In the genomic region with DNA sequence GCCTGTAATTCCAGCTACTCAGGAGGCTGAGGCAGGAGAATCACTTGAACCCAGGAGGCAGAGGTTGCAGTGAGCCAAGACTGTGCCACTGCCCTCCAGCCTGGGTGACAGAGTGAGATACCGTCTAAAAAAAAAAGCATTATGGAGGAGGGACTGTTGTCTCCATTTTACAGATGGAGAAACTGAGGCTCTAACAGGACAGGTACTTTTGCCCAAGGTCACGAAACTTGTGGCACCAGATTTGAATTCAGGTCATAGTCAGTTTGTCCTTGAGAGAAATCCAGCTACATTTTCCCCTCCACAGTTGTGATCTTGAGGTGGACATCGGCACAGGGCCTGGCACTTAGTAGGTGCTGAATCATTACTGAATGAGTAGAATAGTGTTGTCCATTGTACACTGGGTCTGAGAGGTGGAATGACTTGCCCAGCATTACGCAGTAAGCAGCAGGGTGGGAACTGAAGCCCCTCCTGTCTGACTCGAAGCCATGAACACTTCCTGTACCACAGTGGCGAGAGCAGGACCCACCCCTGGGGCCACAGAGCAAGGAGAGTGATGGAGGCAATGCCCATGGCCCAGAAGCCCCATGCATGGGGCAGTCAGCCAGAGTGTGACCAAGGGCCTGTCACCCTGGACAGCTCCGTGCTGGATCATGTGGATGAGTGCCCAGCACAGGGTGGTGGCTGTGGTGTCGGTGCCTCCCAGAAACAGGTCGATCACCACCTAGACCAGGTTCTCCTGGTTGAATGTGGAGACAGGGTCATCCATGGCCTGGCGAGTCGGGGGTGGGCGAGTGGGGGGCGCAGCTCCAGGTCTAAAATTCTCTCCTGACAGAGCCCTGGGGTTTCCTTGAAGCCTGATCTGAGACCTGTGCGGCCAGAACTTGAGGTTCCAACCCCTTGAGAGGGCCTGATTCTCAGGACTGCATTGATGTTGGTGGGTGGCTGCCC, we compare ENCODE assay signal across 14 cellular contexts. TPM values are rescaled to one million over a fixed set of nuclear protein-coding genes. Genes with fewer than 3 reads are reported as not detected.
DNase-seq lines count a peak whose midpoint lies in the region; ATAC-seq and TF ChIP-seq lines count a peak whose summit lies in the region.
"Had no signal": no experiment of that assay in that cellular context is flagged by ENCODE, and none has a peak within 500 bp of the region (broad histone marks: within the 10 kb centered on the region; RNA-seq: fewer than 3 reads in every experiment).

No MANE protein-coding gene starts in this region.

- no peak overlapping the region for H3K4me2 ChIP-seq in SK-N-SH
- H3K4me2 ChIP-seq: BLaER1 treated with 17β-estradiol and CSF1 and Interleukin-3, amounts not matched to agents 10 nM and 100 nM had no signal

- no peak for TF ChIP-seq RAD21 in SK-N-SH (IDR thresholded peaks at IDR 0.05; ENCODE audit: low read length)

- no peaks in the 10 kb centered on the region for H3K36me3 Mint-ChIP-seq in MCF 10A (ENCODE audit: insufficient read depth, unreplicated experiment)

- H3K4me3 Mint-ChIP-seq in MCF 10A (ENCODE audit: unreplicated experiment), result no peak overlapping the region
- H3K4me3 Mint-ChIP-seq: HFFc6 had no signal

- intact Hi-C loops in MCF 10A (cut with micrococcal nuclease) (loop anchor here (1.0 kb wide), 2 partner anchors 112 to 344 kb away; a partner anchor contains a TSS), thyroid gland (cut with DNase I) (no loop called here)

- no peaks in the 10 kb centered on the region for H3K9me3 ChIP-seq in SK-N-SH
- H3K9me3 ChIP-seq in thyroid gland, result no peaks in the 10 kb centered on the region

- H3K27me3 ChIP-seq in SK-N-SH (ENCODE audit: insufficient read depth), result no peaks in the 10 kb centered on the region; the same call in 1 of the 2 replicates
- H3K27me3 ChIP-seq in thyroid gland, result no peaks in the 10 kb centered on the region
- H3K27me3 ChIP-seq: BLaER1 treated with 17β-estradiol and CSF1 and Interleukin-3, amounts not matched to agents 10 nM and 100 nM had no signal

- CTCF ChIA-PET in MCF 10A (lab: Yijun Ruan, JAX), result interaction anchor here (0.6 to 1.8 kb wide), 10 partner anchors 9 to 442 kb away, joined by 3 to 8 read pairs (median 3); a partner anchor contains a TSS
- CTCF ChIA-PET in SK-N-SH (lab: Yijun Ruan, JAX), result interaction anchor here (0.6 to 2.4 kb wide), 17 partner anchors 9 to 452 kb away, joined by 3 to 10 read pairs (median 4); a partner anchor contains a TSS

- H3K9me2 ChIP-seq in SK-N-SH, result no peaks in the 10 kb centered on the region

- no peaks in the 10 kb centered on the region for H3K9me3 Mint-ChIP-seq in MCF 10A (ENCODE audit: unreplicated experiment)
- H3K9me3 Mint-ChIP-seq: HFFc6 had no signal

- ATAC-seq in left lobe of liver (peak; percentile 67), GM19023 (IDR thresholded peaks at IDR 0.05; ENCODE audit: unreplicated experiment) (no peak)

- H3K9ac ChIP-seq in SK-N-SH, result no peak overlapping the region
- H3K9ac ChIP-seq: BLaER1 treated with 17β-estradiol and CSF1 and Interleukin-3, amounts not matched to agents 10 nM and 100 nM had no signal

- no peak overlapping the region for H3K4me3 ChIP-seq in SK-N-SH (ENCODE audit: low read depth in 2 of 2, low read length in 1 of 2)
- no peak overlapping the region for H3K4me3 ChIP-seq in thyroid gland (replicated peaks in 1 of 3)
- H3K4me3 ChIP-seq: BLaER1 treated with 17β-estradiol and CSF1 and Interleukin-3, amounts not matched to agents 10 nM and 100 nM; GM12878 had no signal

- peak; percentile 65 to 81 for DNase-seq in T47D (ENCODE audit: low read depth in 1 of 2, low spot score in 1 of 2)
- no peak for DNase-seq in MCF 10A (ENCODE audit: unreplicated experiment)
- DNase-seq in SK-N-SH, result no peak
- DNase-seq in left lobe of liver (ENCODE audit: low spot score), result no peak
- DNase-seq in thyroid gland, result peak; percentile 8 to 10
- no peak for DNase-seq in AG08396 (ENCODE audit: low spot score)
- no peak for DNase-seq in substantia nigra (lab: John Stamatoyannopoulos, UW)
- DNase-seq: HFFc6, NCI-H2029 treated with DMSO at 0.1 percent for 48 hours, SIG-M5 had no signal

- H3K27me3 Mint-ChIP-seq in MCF 10A (ENCODE audit: insufficient read depth, unreplicated experiment), result no peaks in the 10 kb centered on the region

- TF ChIP-seq EP300 in SK-N-SH (IDR thresholded peaks at IDR 0.05; ENCODE audit: borderline replicate concordance in 1 of 2, low read depth in 1 of 2, low read length in 1 of 2), result no peak

- no peaks in the 10 kb centered on the region for H3K4me1 Mint-ChIP-seq in MCF 10A (ENCODE audit: insufficient read depth, unreplicated experiment)

- in situ Hi-C loops in T47D (cut with HindIII; ENCODE audit: low pct_unique_long_range_greater_than_20kb, low sequenced_read_pairs), result no loop called here

- no TSS peak for BruUV-seq in MCF 10A (replicated peaks; lab: Mats Ljungman, UMichigan)

- no peaks in the 10 kb centered on the region for H3K36me3 ChIP-seq in SK-N-SH (replicated peaks in 1 of 2; ENCODE audit: control insufficient read depth in 1 of 2, insufficient read depth in 2 of 2, low read length in 1 of 2)
- no peaks in the 10 kb centered on the region for H3K36me3 ChIP-seq in thyroid gland
- H3K36me3 ChIP-seq: BLaER1 treated with 17β-estradiol and CSF1 and Interleukin-3, amounts not matched to agents 10 nM and 100 nM had no signal

- H4K20me1 ChIP-seq in SK-N-SH (ENCODE audit: insufficient read depth), result no peaks in the 10 kb centered on the region
- H4K20me1 ChIP-seq: BLaER1 treated with 17β-estradiol and CSF1 and Interleukin-3, amounts not matched to agents 10 nM and 100 nM had no signal

- H3K79me2 ChIP-seq in SK-N-SH (ENCODE audit: insufficient read depth), result no peaks in the 10 kb centered on the region

- H3K4me1 ChIP-seq in SK-N-SH (ENCODE audit: control insufficient read depth in 1 of 2, insufficient read depth in 2 of 2, low read depth in 1 of 2, low read length in 1 of 2) (peaks cover 0 to 6% of the 10 kb centered on the region in 2 experiments; a peak in 1 of 4 replicates), thyroid gland (no peaks in the 10 kb centered on the region)
- H3K4me1 ChIP-seq: BLaER1 treated with 17β-estradiol and CSF1 and Interleukin-3, amounts not matched to agents 10 nM and 100 nM had no signal

- no peak overlapping the region for H2AFZ ChIP-seq in SK-N-SH (ENCODE audit: low read depth)

- H3F3A ChIP-seq in SK-N-SH (replicated peaks; ENCODE audit: insufficient read depth), result no peaks in the 10 kb centered on the region

- WGBS in SK-N-SH (ENCODE audit: low lambda C conversion rate), result 71% methylated on average over 7 of the region's 14 CpGs
- WGBS in thyroid gland, 2 donors, result 74 to 77% methylated on average over 6 to 7 of the region's 14 CpGs

- TF ChIP-seq POLR2A in thyroid gland (IDR thresholded peaks at IDR 0.05), result no peak

- POLR2A ChIA-PET in MCF 10A (lab: Yijun Ruan, JAX) (interaction anchor here (0.7 to 1.5 kb wide), 3 partner anchors 17 to 229 kb away, joined by 3 to 4 read pairs (median 3); no protein-coding TSS in a partner anchor), SK-N-SH (lab: Yijun Ruan, JAX) (interaction anchor here (1.3 kb wide), 1 partner anchor 434 kb away, joined by 3 read pairs; no protein-coding TSS in a partner anchor)

- H3K27ac ChIP-seq in SK-N-SH (ENCODE audit: low read depth in 2 of 2, low read length in 1 of 2), result no peak overlapping the region
- no peak overlapping the region for H3K27ac ChIP-seq in thyroid gland
- H3K27ac ChIP-seq in substantia nigra (ENCODE audit: low read depth, low read length, poor library complexity, severe bottlenecking), result no peak overlapping the region
- H3K27ac ChIP-seq: 22Rv1; BLaER1 treated with 17β-estradiol and CSF1 and Interleukin-3, amounts not matched to agents 10 nM and 100 nM had no signal

- no peak overlapping the region for H3K27ac Mint-ChIP-seq in MCF 10A (ENCODE audit: low read depth, unreplicated experiment)
- H3K27ac Mint-ChIP-seq: HFFc6 had no signal

- TF ChIP-seq CTCF in MCF 10A (IDR thresholded peaks at IDR 0.05; ENCODE audit: unreplicated experiment), result no peak
- TF ChIP-seq CTCF in SK-N-SH (IDR thresholded peaks at IDR 0.05), result no peak
- TF ChIP-seq CTCF in thyroid gland (IDR thresholded peaks at IDR 0.05), result no peak

TF ChIP-seq in SK-N-SH, 30 proteins besides CTCF, POLR2A, EP300 and RAD21 (continues in another document):
- TF ChIP-seq, protein P1, sequence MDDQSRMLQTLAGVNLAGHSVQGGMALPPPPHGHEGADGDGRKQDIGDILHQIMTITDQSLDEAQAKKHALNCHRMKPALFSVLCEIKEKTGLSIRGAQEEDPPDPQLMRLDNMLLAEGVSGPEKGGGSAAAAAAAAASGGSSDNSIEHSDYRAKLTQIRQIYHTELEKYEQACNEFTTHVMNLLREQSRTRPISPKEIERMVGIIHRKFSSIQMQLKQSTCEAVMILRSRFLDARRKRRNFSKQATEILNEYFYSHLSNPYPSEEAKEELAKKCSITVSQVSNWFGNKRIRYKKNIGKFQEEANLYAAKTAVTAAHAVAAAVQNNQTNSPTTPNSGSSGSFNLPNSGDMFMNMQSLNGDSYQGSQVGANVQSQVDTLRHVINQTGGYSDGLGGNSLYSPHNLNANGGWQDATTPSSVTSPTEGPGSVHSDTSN (IDR thresholded peaks at IDR 0.05), result no peak
- TF ChIP-seq FOSL2 (IDR thresholded peaks at IDR 0.05; ENCODE audit: borderline replicate concordance, low read depth), result no peak
- no peak for TF ChIP-seq NFIC (IDR thresholded peaks at IDR 0.05; ENCODE audit: borderline replicate concordance)
- TF ChIP-seq GATA2 (CRISPR knock-in tag; IDR thresholded peaks at IDR 0.05), result no peak

RNA-seq across cellular contexts. Expression of a gene that starts 20.4 kb away (rescaled TPM):
- total RNA-seq in MCF 10A (2022), result 73.5 and 88.0 TPM in 2 replicates
- 50.1 and 58.5 TPM in 2 replicates for polyA plus RNA-seq in SK-N-SH (2012; rRNA removed)
- polyA plus RNA-seq in SK-N-SH (2012; cell fraction: cytosol; rRNA removed), result 67.0 and 79.0 TPM in 2 replicates
- polyA plus RNA-seq in SK-N-SH (2012; cell fraction: nucleus; rRNA removed), result 25.2 and 25.7 TPM in 2 replicates
- 25.5 TPM for total RNA-seq in left lobe of liver
- 10 to 100 TPM; 33.8 to 52.0 (median 42.6) TPM for total RNA-seq in thyroid gland

Comparison
In these comparisons a context has a peak if more than half of its experiments do, and no peak if none do; other contexts are left out.
1. DNase-seq: peak in T47D (2 of 2) and thyroid gland (2 of 2); none in MCF 10A (single experiment), SK-N-SH (single experiment), left lobe of liver (single experiment), AG08396 (single experiment) and substantia nigra (0 of 49).